Comparison of ENCODE assay signal across 15 cellular contexts in genomic region chr2:235394278-235394828, GRCh38.
A peak's percentile ranks its signal among the peaks of the same experiment; 100 is the strongest.
DNase-seq lines count a peak whose midpoint lies in the region; ATAC-seq and TF ChIP-seq lines count a peak whose summit lies in the region.
"Had no signal": no experiment of that assay in that cellular context is flagged by ENCODE, and none has a peak within 500 bp of the region (broad histone marks: within the 10 kb centered on the region; RNA-seq: fewer than 3 reads in every experiment).

No MANE protein-coding gene starts in this region.

- H3K36me3 ChIP-seq in BJ (ENCODE audit: control insufficient read depth, insufficient read depth, low read length) (no peaks in the 10 kb centered on the region), right lobe of liver (no peaks in the 10 kb centered on the region)
- H3K36me3 ChIP-seq: lower lobe of right lung had no signal

- WGBS in right lobe of liver (ENCODE audit: insufficient coverage, low coverage, low lambda C conversion rate, missing lambda C conversion rate) = 71% methylated on average over 7 of the region's 12 CpGs

- CTCF ChIA-PET in BJ (lab: Yijun Ruan, JAX) = no interaction called here

- POLR2A ChIA-PET in BJ (lab: Charles Lee) = no interaction called here

- ATAC-seq in right lobe of liver = peak; percentile 50 to 91 (median 74)
- no peak for ATAC-seq in GM19023 (IDR thresholded peaks at IDR 0.05; ENCODE audit: unreplicated experiment)
- ATAC-seq: activated CD8-positive, alpha-beta T cell treated with anti-CD3 and anti-CD28 coated beads for 36 hours; lower lobe of right lung; T-cell had no signal

- DNase-seq in BJ (ENCODE audit: low read depth) (peak; percentile 9), LHCN-M2 (ENCODE audit: low read depth) (peak; percentile 71), cardiac fibroblast (ENCODE audit: low read depth in 2 of 2) (peak; percentile 25 to 90), right lobe of liver (no peak), dedifferentiated amniotic fluid mesenchymal stem cell (ENCODE audit: extremely low spot score) (no peak), NCI-H748 treated with DMSO at 0.1 percent for 48 hours (lab: John Stamatoyannopoulos, UW) (no peak), DMS 273 treated with DMSO at 0.1 percent for 48 hours (lab: John Stamatoyannopoulos, UW) (no peak)
- DNase-seq: activated CD8-positive, alpha-beta T cell treated with anti-CD3 and anti-CD28 coated beads for 36 hours; amygdala; CD4-positive, alpha-beta T cell; erythroblast; lower lobe of right lung; NCI-H1048; T-cell had no signal

- intact Hi-C loops in right lobe of liver (cut with DNase I) = no loop called here

- H3K4me3 ChIP-seq in BJ (ENCODE audit: low read depth, low read length) = no peak overlapping the region
- no peak overlapping the region for H3K4me3 ChIP-seq in cardiac fibroblast (replicated peaks in 1 of 2; ENCODE audit: low read depth in 2 of 2, low read length in 2 of 2)
- no peak overlapping the region for H3K4me3 ChIP-seq in right lobe of liver
- H3K4me3 ChIP-seq: lower lobe of right lung had no signal

- peaks cover 0 to 4% (median 0%) of the 10 kb centered on the region in 4 donors for H3K4me1 ChIP-seq in right lobe of liver
- H3K4me1 ChIP-seq: lower lobe of right lung had no signal

- no peaks in the 10 kb centered on the region for H3K27me3 ChIP-seq in BJ (ENCODE audit: control insufficient read depth, insufficient read depth, low read length)
- H3K27me3 ChIP-seq in right lobe of liver = no peaks in the 10 kb centered on the region

- H3K27ac ChIP-seq in right lobe of liver = no peak overlapping the region
- H3K27ac ChIP-seq: lower lobe of right lung had no signal

- no peak for TF ChIP-seq POLR2A in right lobe of liver (IDR thresholded peaks at IDR 0.05)

- TF ChIP-seq CTCF in BJ (IDR thresholded peaks at IDR 0.05; ENCODE audit: insufficient read depth, low read depth, low read length) = no peak
- no peak for TF ChIP-seq CTCF in cardiac fibroblast (IDR thresholded peaks at IDR 0.05; ENCODE audit: low read depth, low read length)
- no peak for TF ChIP-seq CTCF in right lobe of liver (IDR thresholded peaks at IDR 0.05)

- no peaks in the 10 kb centered on the region for H3K9me3 ChIP-seq in right lobe of liver
- H3K9me3 ChIP-seq: lower lobe of right lung had no signal

Comparison
In these comparisons a context has a peak if more than half of its experiments do, and no peak if none do; other contexts are left out.
1. DNase-seq: peak in BJ (single experiment), LHCN-M2 (single experiment) and cardiac fibroblast (2 of 2); none in right lobe of liver (0 of 3), dedifferentiated amniotic fluid mesenchymal stem cell (single experiment), NCI-H748 treated with DMSO at 0.1 percent for 48 hours (single experiment) and DMS 273 treated with DMSO at 0.1 percent for 48 hours (single experiment).